In the genomic region with DNA sequence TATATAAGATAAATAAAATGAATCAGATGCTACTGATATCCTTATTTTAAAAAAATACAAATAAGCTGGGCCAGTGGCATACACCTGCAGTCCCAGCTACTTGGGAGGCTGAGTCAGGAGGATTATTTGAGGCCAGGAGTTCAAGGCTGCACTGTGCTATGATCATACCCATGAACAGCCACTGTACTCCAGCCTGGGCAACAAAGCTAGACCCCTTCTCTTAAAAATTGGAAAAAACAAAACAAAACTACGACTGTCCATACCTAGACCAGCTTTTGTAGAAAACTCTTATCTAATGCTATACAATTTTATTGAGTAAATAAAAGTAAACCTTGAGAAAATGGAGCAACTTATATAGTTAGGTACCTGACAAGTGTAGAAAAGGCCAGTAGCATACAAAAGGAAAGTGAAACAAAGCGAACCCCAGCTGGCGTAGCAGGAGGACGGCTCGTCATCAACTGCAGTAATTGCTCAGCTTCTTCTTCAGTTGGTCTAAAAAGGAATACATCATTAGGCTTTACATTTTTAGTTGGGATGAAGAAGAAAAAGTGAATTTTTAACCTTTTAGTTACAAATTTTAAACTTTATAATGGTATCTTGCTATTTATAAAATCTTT, we compare ENCODE assay signal across 10 cellular contexts. TPM values are rescaled to one million over a fixed set of nuclear protein-coding genes. Genes with fewer than 3 reads are reported as not detected.
DNase-seq lines count a peak whose midpoint lies in the region; ATAC-seq and TF ChIP-seq lines count a peak whose summit lies in the region.
"Had no signal": no experiment of that assay in that cellular context is flagged by ENCODE, and none has a peak within 500 bp of the region (broad histone marks: within the 10 kb centered on the region; RNA-seq: fewer than 3 reads in every experiment).

No MANE protein-coding gene starts in this region.

- TF ChIP-seq EP300 in gastroesophageal sphincter (IDR thresholded peaks at IDR 0.05) = no peak

- H3K9me3 ChIP-seq in gastroesophageal sphincter = no peaks in the 10 kb centered on the region

- TF ChIP-seq POLR2A in gastroesophageal sphincter (IDR thresholded peaks at IDR 0.05) = no peak

- peak; percentile 81 to 93 for ATAC-seq in activated CD4-positive, CD25-positive, alpha-beta regulatory T cell treated with anti-CD3 and anti-CD28 coated beads, Interleukin-2, amount 50 U/mL, for 24 hours
- ATAC-seq in HG02885 (IDR thresholded peaks at IDR 0.05; ENCODE audit: poor library complexity, unreplicated experiment) (peak; percentile 81), gastroesophageal sphincter (no peak)

- TF ChIP-seq CTCF in gastroesophageal sphincter (IDR thresholded peaks at IDR 0.05) = no peak

- H3K36me3 ChIP-seq in gastroesophageal sphincter = peaks cover 11 to 96% of the 10 kb centered on the region in 2 donors

- no peaks in the 10 kb centered on the region for H3K4me1 ChIP-seq in gastroesophageal sphincter
- H3K4me1 ChIP-seq: parathyroid adenoma had no signal

- no peak overlapping the region for H3K4me3 ChIP-seq in gastroesophageal sphincter

- WGBS in gastroesophageal sphincter (ENCODE audit: low coverage in 1 of 2), 2 donors = 97 to 98% methylated on average over 5 of the region's 5 CpGs

- no peaks in the 10 kb centered on the region for H3K27me3 ChIP-seq in gastroesophageal sphincter

- H3K4me1 Mint-ChIP-seq in activated CD4-positive, alpha-beta T cell treated with anti-CD3 and anti-CD28 coated beads, Interleukin-2, amount 10 ng/mL, durations not matched to agents 7 days and 5 days = peaks cover 2% of the 10 kb centered on the region

- no peak overlapping the region for H3K27ac ChIP-seq in gastroesophageal sphincter
- no peak overlapping the region for H3K27ac ChIP-seq in substantia nigra (ENCODE audit: low read depth, low read length, poor library complexity, severe bottlenecking)
- H3K27ac ChIP-seq: 22Rv1, parathyroid adenoma had no signal

- H3K27me3 Mint-ChIP-seq in activated CD4-positive, alpha-beta T cell treated with anti-CD3 and anti-CD28 coated beads, Interleukin-2, amount 10 ng/mL, durations not matched to agents 7 days and 5 days = no peaks in the 10 kb centered on the region

- POLR2A ChIA-PET in activated CD4-positive, alpha-beta T cell treated with anti-CD3 and anti-CD28 coated beads, Interleukin-2, amount 10 ng/mL, durations not matched to agents 7 days and 5 days (lab: Charles Lee) = no interaction called here

- DNase-seq in activated CD4-positive, CD25-positive, alpha-beta regulatory T cell treated with anti-CD3 and anti-CD28 coated beads, Interleukin-2, amount 50 U/mL, for 72 hours = no peak
- peak; percentile 51 for DNase-seq in activated CD4-positive, alpha-beta T cell treated with anti-CD3 and anti-CD28 coated beads, Interleukin-2, amount 10 ng/mL, durations not matched to agents 7 days and 5 days
- peak; percentile 36 for DNase-seq in stimulated activated CD4-positive, alpha-beta T cell treated with anti-CD3 and anti-CD28 coated beads, Interleukin-4, amount 100 ng/mL, for 24 hours
- DNase-seq in GDM1 (lab: John Stamatoyannopoulos, UW) (no peak), substantia nigra (lab: John Stamatoyannopoulos, UW) (no peak)

- peaks cover 43% of the 10 kb centered on the region for H3K36me3 Mint-ChIP-seq in activated CD4-positive, alpha-beta T cell treated with anti-CD3 and anti-CD28 coated beads, Interleukin-2, amount 10 ng/mL, durations not matched to agents 7 days and 5 days (ENCODE audit: low read depth)

- peak overlapping the region; percentile 34 for H3K4me3 Mint-ChIP-seq in activated CD4-positive, alpha-beta T cell treated with anti-CD3 and anti-CD28 coated beads, Interleukin-2, amount 10 ng/mL, durations not matched to agents 7 days and 5 days

- peak overlapping the region; percentile 89 for H3K27ac Mint-ChIP-seq in activated CD4-positive, alpha-beta T cell treated with anti-CD3 and anti-CD28 coated beads, Interleukin-2, amount 10 ng/mL, durations not matched to agents 7 days and 5 days

- CTCF ChIA-PET in activated CD4-positive, alpha-beta T cell treated with anti-CD3 and anti-CD28 coated beads, Interleukin-2, amount 10 ng/mL, durations not matched to agents 7 days and 5 days (lab: Charles Lee) = interaction anchor here (0.6 to 0.9 kb wide), 2 partner anchors 162 to 1532 kb away, joined by 3 read pairs; no protein-coding TSS in a partner anchor

- H3K9me3 Mint-ChIP-seq in activated CD4-positive, alpha-beta T cell treated with anti-CD3 and anti-CD28 coated beads, Interleukin-2, amount 10 ng/mL, durations not matched to agents 7 days and 5 days = no peaks in the 10 kb centered on the region

RNA-seq across cellular contexts. Expression of gene INTS2, which starts 23.6 kb away (rescaled TPM):
- total RNA-seq in activated CD4-positive, alpha-beta T cell treated with anti-CD3 and anti-CD28 coated beads, Interleukin-2, amount 10 ng/mL, durations not matched to agents 7 days and 5 days = 10 to 100 TPM; 22.7 to 24.1 TPM
- 10 to 100 TPM; 11.3 to 16.9 (median 14.8) TPM for total RNA-seq in gastroesophageal sphincter

RNA-seq across cellular contexts. Expression of gene BRIP1, which starts 40.9 kb away (rescaled TPM):
- total RNA-seq in activated CD4-positive, alpha-beta T cell treated with anti-CD3 and anti-CD28 coated beads, Interleukin-2, amount 10 ng/mL, durations not matched to agents 7 days and 5 days = 10 to 100 TPM; 24.3 to 28.7 TPM
- 1 to 10 TPM in 1 of 4 donors, under 1 TPM in 3; 0.15 to 1.1 (median 0.29) TPM for total RNA-seq in gastroesophageal sphincter

Comparison
In these comparisons a context has a peak if more than half of its experiments do, and no peak if none do; other contexts are left out.
1. DNase-seq: peak in activated CD4-positive, alpha-beta T cell treated with anti-CD3 and anti-CD28 coated beads, Interleukin-2, amount 10 ng/mL, durations not matched to agents 7 days and 5 days (single experiment) and stimulated activated CD4-positive, alpha-beta T cell treated with anti-CD3 and anti-CD28 coated beads, Interleukin-4, amount 100 ng/mL, for 24 hours (single experiment); none in activated CD4-positive, CD25-positive, alpha-beta regulatory T cell treated with anti-CD3 and anti-CD28 coated beads, Interleukin-2, amount 50 U/mL, for 72 hours (single experiment), GDM1 (single experiment) and substantia nigra (0 of 49).
2. RNA of gene BRIP1, which starts 40.9 kb away (total RNA-seq): 24.3 to 28.7 TPM in activated CD4-positive, alpha-beta T cell treated with anti-CD3 and anti-CD28 coated beads, Interleukin-2, amount 10 ng/mL, durations not matched to agents 7 days and 5 days; 0.15 to 1.1 TPM in gastroesophageal sphincter; every median in the first group is over 10 times any median in the second.